8 cellular contexts compared by ENCODE assay signal in genomic region chr2:195658541-195658890, GRCh38. TPM values are rescaled to one million over a fixed set of nuclear protein-coding genes. Genes with fewer than 3 reads are reported as not detected.
DNase-seq lines count a peak whose midpoint lies in the region; ATAC-seq, FAIRE-seq and TF ChIP-seq lines count a peak whose summit lies in the region.

No MANE protein-coding gene starts in this region.

- no peak for TF ChIP-seq POLR2A in vagina (IDR thresholded peaks at IDR 0.05)

- no peaks in the 10 kb centered on the region for H3K36me3 ChIP-seq in PC-3 (ENCODE audit: low read depth, low read length)
- peaks cover 0 to 5% of the 10 kb centered on the region in 2 experiments for H3K36me3 ChIP-seq in mesenchymal stem cell (ENCODE audit: control insufficient read depth in 1 of 2, insufficient read depth in 2 of 2, low read depth in 1 of 2, low read length in 2 of 2)
- no peaks in the 10 kb centered on the region for H3K36me3 ChIP-seq in vagina

- no peak overlapping the region for H3K23ac ChIP-seq in mesenchymal stem cell (ENCODE audit: low read length in 2 of 2)

- peaks cover 25% of the 10 kb centered on the region for H3K4me1 ChIP-seq in PC-3 (ENCODE audit: insufficient read depth, low read length)
- H3K4me1 ChIP-seq in mesenchymal stem cell (ENCODE audit: control insufficient read depth, insufficient read depth, low read depth, low read length), result peaks cover 4% of the 10 kb centered on the region
- peaks cover 30% of the 10 kb centered on the region for H3K4me1 ChIP-seq in vagina

- peaks cover 19% of the 10 kb centered on the region for H4K20me1 ChIP-seq in PC-3 (ENCODE audit: low read length)

- intact Hi-C loops in PC-3 (cut with micrococcal nuclease), result loop anchor here (2.0 to 5.0 kb wide), 2 partner anchors 294 to 961 kb away; no protein-coding TSS in a partner anchor
- intact Hi-C loops in vagina (cut with DNase I), result no loop called here

- POLR2A ChIA-PET in AG04450 (lab: Yijun Ruan, JAX), result interaction anchor here (0.7 to 1.0 kb wide), 2 partner anchors 97 to 185 kb away, joined by 3 to 5 read pairs; no protein-coding TSS in a partner anchor
- POLR2A ChIA-PET in PC-3 (lab: Charles Lee; ENCODE audit: unreplicated experiment), result interaction anchor here (0.5 kb wide), 1 partner anchor 98 kb away, joined by 3 read pairs; no protein-coding TSS in a partner anchor
- POLR2A ChIA-PET in GM10248 (lab: Yijun Ruan, JAX), result no interaction called here

- TF ChIP-seq CTCF in AG04450 (IDR thresholded peaks at IDR 0.05; ENCODE audit: low read depth, low read length) (no peak), PC-3 (conservative IDR thresholded peaks at IDR 0.05; ENCODE audit: low read depth, low read length) (no peak), cardiac fibroblast (IDR thresholded peaks at IDR 0.05; ENCODE audit: low read depth, low read length) (no peak), vagina (IDR thresholded peaks at IDR 0.05) (no peak), GM10248 (IDR thresholded peaks at IDR 0.05; ENCODE audit: control extremely low read depth, extremely low read depth, low read depth, missing control alignments) (no peak)

- H2AFZ ChIP-seq in PC-3 (ENCODE audit: low read length) (0 out of 2 replicates have a peak overlapping the region, but pooled peaks have one; percentile 80), mesenchymal stem cell (ENCODE audit: low read depth, low read length) (no peak overlapping the region)

- H3K9me2 ChIP-seq in PC-3 (replicated peaks; ENCODE audit: low read length), result no peaks in the 10 kb centered on the region

- no peak overlapping the region for H4K91ac ChIP-seq in mesenchymal stem cell (ENCODE audit: low read length)

- peak; percentile 28 for FAIRE-seq in GM19239 (lab: Jason Lieb, UNC)

- no peak overlapping the region for H2BK15ac ChIP-seq in mesenchymal stem cell (ENCODE audit: low read depth, poor library complexity, severe bottlenecking)

- H4K8ac ChIP-seq in mesenchymal stem cell (ENCODE audit: low read length), result no peak overlapping the region

- no peaks in the 10 kb centered on the region for H3F3A ChIP-seq in PC-3 (ENCODE audit: low read length, unreplicated experiment)

- H3K4ac ChIP-seq in mesenchymal stem cell (ENCODE audit: low read depth in 1 of 2, low read length in 2 of 2), result no peak overlapping the region

- H3K18ac ChIP-seq in mesenchymal stem cell (ENCODE audit: low read depth in 1 of 2, low read length in 2 of 2), result no peak overlapping the region

- H3K79me2 ChIP-seq in PC-3 (ENCODE audit: low read length), result peaks cover 35% of the 10 kb centered on the region

- H3K9ac ChIP-seq in PC-3 (ENCODE audit: low read length), result peak overlapping the region; percentile 98
- peak overlapping the region; percentile 97 for H3K9ac ChIP-seq in mesenchymal stem cell (ENCODE audit: low read length)

- H2AK5ac ChIP-seq in mesenchymal stem cell (ENCODE audit: low read length, severe bottlenecking), result no peak overlapping the region

- H3K4me3 ChIP-seq in AG04450 (ENCODE audit: low read depth, low read length) (peak overlapping the region; percentile 83), PC-3 (ENCODE audit: low read length) (peak overlapping the region; percentile 88), cardiac fibroblast (replicated peaks in 1 of 2; ENCODE audit: low read depth in 2 of 2, low read length in 2 of 2) (peak overlapping the region; percentile 85 to 91), mesenchymal stem cell (ENCODE audit: insufficient read depth in 1 of 2, low read depth in 1 of 2, low read length in 2 of 2) (peak overlapping the region in 1 of 2 experiments; percentile 86), vagina (peak overlapping the region; percentile 92 to 97)

- CTCF ChIA-PET in AG04450 (lab: Charles Lee), result interaction anchor here (0.7 to 3.0 kb wide), 3 partner anchors 8 to 278 kb away, joined by 3 to 60 read pairs (median 6); no protein-coding TSS in a partner anchor
- CTCF ChIA-PET in PC-3 (lab: Charles Lee), result no interaction called here
- CTCF ChIA-PET in GM10248 (lab: Yijun Ruan, JAX), result interaction anchor here (1.7 to 4.0 kb wide), 3 partner anchors 13 to 253 kb away, joined by 5 to 38 read pairs (median 8); no protein-coding TSS in a partner anchor

- BruUV-seq in PC-3 (replicated peaks; lab: Mats Ljungman, UMichigan), result no TSS peak

- H2BK12ac ChIP-seq in mesenchymal stem cell (ENCODE audit: low read length in 2 of 2), result no peak overlapping the region

- no peaks in the 10 kb centered on the region for H3K79me1 ChIP-seq in mesenchymal stem cell (replicated peaks; ENCODE audit: low read length, poor library complexity, severe bottlenecking)

- no peak overlapping the region for H3K14ac ChIP-seq in mesenchymal stem cell (ENCODE audit: low read length in 2 of 2)

- H3K27me3 ChIP-seq in AG04450 (ENCODE audit: control insufficient read depth, insufficient read depth, low read length) (no peaks in the 10 kb centered on the region), PC-3 (ENCODE audit: low read length) (no peaks in the 10 kb centered on the region), mesenchymal stem cell (ENCODE audit: control insufficient read depth in 1 of 2, insufficient read depth in 1 of 2, low read length in 2 of 2) (no peaks in the 10 kb centered on the region), vagina (no peaks in the 10 kb centered on the region)

- H3K4me2 ChIP-seq in PC-3 (ENCODE audit: low read length), result peak overlapping the region; percentile 91
- peak overlapping the region; percentile 83 for H3K4me2 ChIP-seq in mesenchymal stem cell (ENCODE audit: low read length, poor library complexity, severe bottlenecking)

- no peak overlapping the region for H2BK5ac ChIP-seq in mesenchymal stem cell (ENCODE audit: low read depth, low read length, poor library complexity, severe bottlenecking)

- H2BK120ac ChIP-seq in mesenchymal stem cell (ENCODE audit: low read depth, low read length), result no peak overlapping the region

- no peaks in the 10 kb centered on the region; the same call in 1 of the 2 replicates for H3K9me3 ChIP-seq in AG04450 (ENCODE audit: control insufficient read depth, insufficient read depth, low read length)
- H3K9me3 ChIP-seq in PC-3 (ENCODE audit: low read length), result no peaks in the 10 kb centered on the region
- no peaks in the 10 kb centered on the region for H3K9me3 ChIP-seq in mesenchymal stem cell (ENCODE audit: control insufficient read depth, low read length)
- H3K9me3 ChIP-seq in vagina, result no peaks in the 10 kb centered on the region

- DNase-seq in AG04450 (ENCODE audit: low read depth, low spot score) (peak; percentile 49), GM19239 (ENCODE audit: insufficient read length, low spot score) (no peak), PC-3 (peak; percentile 97), cardiac fibroblast (ENCODE audit: low read depth in 2 of 2) (peak; percentile 86 to 94), mesenchymal stem cell (peak; percentile 80), vagina (ENCODE audit: extremely low spot score in 2 of 2) (no peak), GM10248 (ENCODE audit: extremely low spot score) (no peak), NCI-H1694 treated with DMSO at 0.1 percent for 48 hours (lab: John Stamatoyannopoulos, UW) (no peak)

- peak; percentile 40 for ATAC-seq in PC-3

- WGBS in mesenchymal stem cell, result 0% methylated on average over 1 of the region's 1 CpG

- no peak overlapping the region for H3K27ac ChIP-seq in AG04450 (ENCODE audit: low read depth, low read length)
- H3K27ac ChIP-seq in PC-3 (ENCODE audit: low read length), result peak overlapping the region; percentile 78
- H3K27ac ChIP-seq in mesenchymal stem cell (ENCODE audit: low read length, poor library complexity, severe bottlenecking), result no peak overlapping the region
- peak overlapping the region; percentile 96 for H3K27ac ChIP-seq in vagina

RNA-seq across cellular contexts. Expression of gene SLC39A10, which starts 1.5 kb away (rescaled TPM):
- polyA plus RNA-seq in AG04450 (2011; rRNA removed), result 26.1 and 38.5 TPM in 2 replicates
- polyA minus RNA-seq in AG04450 (2011; rRNA and poly(A)+ RNA removed), result 54.1 and 97.7 TPM in 2 replicates
- total RNA-seq in PC-3 (2014; rRNA removed) (18.6 and 19.9 TPM in 2 replicates), vagina (10.6 TPM)
- polyA plus RNA-seq in mesenchymal stem cell (2013, experiment 1 of 2), result 21.0 TPM
- 20.8 TPM for polyA plus RNA-seq in mesenchymal stem cell (2013, experiment 2 of 2)

Comparison
In these comparisons a context has a peak if more than half of its experiments do, and no peak if none do; other contexts are left out.
1. DNase-seq: peak in AG04450 (single experiment), PC-3 (single experiment), cardiac fibroblast (2 of 2) and mesenchymal stem cell (single experiment); none in GM19239 (single experiment), vagina (0 of 2), GM10248 (single experiment) and NCI-H1694 treated with DMSO at 0.1 percent for 48 hours (single experiment).
2. H3K27ac ChIP-seq: peak in PC-3 (single experiment) and vagina (single experiment); none in AG04450 (single experiment) and mesenchymal stem cell (single experiment).